Comparison of ENCODE assay signal across 35 cellular contexts in genomic region chr6:1254326-1254725, GRCh38. TPM values are rescaled to one million over a fixed set of nuclear protein-coding genes. Genes with fewer than 3 reads are reported as not detected.
"Had no signal": no experiment of that assay in that cellular context is flagged by ENCODE, and none has a peak within 500 bp of the region (broad histone marks: within the 10 kb centered on the region; RNA-seq: fewer than 3 reads in every experiment).

No MANE protein-coding gene starts in this region.

- H3K9me3 ChIP-seq: MG63 had no signal

- H3K27me3 ChIP-seq: MG63 had no signal

- H3K4me3 ChIP-seq: MG63 had no signal

- H3K36me3 ChIP-seq: MG63 had no signal

- DNase-seq: Karpas-422, Kasumi-1, MG63, MM.1S, MV-4-11, NCI-H1048, NCI-H1092, NCI-H1092 treated with DMSO at 0.1 percent for 48 hours, NCI-H1105, NCI-H1105 treated with DMSO at 0.1 percent for 48 hours, NCI-H1417, NCI-H1417 treated with DMSO at 0.1 percent for 48 hours, NCI-H1436, NCI-H1436 treated with DMSO at 0.1 percent for 48 hours, NCI-H146, NCI-H1694, NCI-H1694 treated with DMSO at 0.1 percent for 48 hours, NCI-H187, NCI-H187 treated with DMSO at 0.1 percent for 48 hours, NCI-H1930, NCI-H2029, NCI-H2029 treated with DMSO at 0.1 percent for 48 hours, NCI-H2081, NCI-H2081 treated with DMSO at 0.1 percent for 48 hours, NCI-H2107, NCI-H2171, NCI-H2171 treated with DMSO at 0.1 percent for 48 hours, NCI-H2227 treated with DMSO at 0.1 percent for 48 hours, NCI-H226, NCI-H345, NCI-H446, NCI-H446 treated with DMSO at 0.1 percent for 48 hours, NCI-H510A, NCI-H510A treated with DMSO at 0.1 percent for 48 hours had no signal

RNA-seq across cellular contexts. Expression of gene FOXQ1, which starts 57.6 kb away (rescaled TPM):
- total RNA-seq: M059J had no signal
